9 cellular contexts compared by ENCODE assay signal in the genomic region with DNA sequence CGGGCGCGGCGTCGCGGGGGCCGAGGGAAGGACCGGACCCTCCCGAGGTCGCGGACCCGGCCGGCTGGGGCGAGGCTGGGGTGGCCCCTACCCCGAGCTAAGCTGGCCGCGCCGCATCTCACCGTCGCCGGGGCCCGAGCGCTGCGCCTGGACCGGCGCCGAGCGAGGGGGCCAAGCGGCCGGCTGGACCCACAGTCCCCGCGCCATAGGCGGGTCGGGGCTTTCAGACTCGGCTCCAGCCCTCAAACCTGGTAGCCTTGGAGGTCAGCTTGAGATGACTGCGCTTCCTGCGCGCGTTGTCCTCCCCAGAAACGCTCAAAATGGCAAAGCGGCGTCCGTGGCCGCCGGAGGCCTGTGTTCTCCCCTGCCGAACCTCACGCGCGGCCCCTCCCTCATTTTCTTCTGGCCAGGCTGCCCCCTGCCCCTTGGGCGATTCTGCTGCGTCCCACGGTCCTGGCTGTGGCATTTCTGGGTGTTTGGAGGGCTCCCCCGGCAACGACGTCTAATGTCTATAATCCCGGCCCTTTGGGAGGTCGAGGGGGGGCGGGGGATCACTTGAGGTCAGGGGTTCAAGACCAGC. TPM values are rescaled to one million over a fixed set of nuclear protein-coding genes. Genes with fewer than 3 reads are reported as not detected.
DNase-seq lines count a peak whose midpoint lies in the region; ATAC-seq and TF ChIP-seq lines count a peak whose summit lies in the region.
"Had no signal": no experiment of that assay in that cellular context is flagged by ENCODE, and none has a peak within 500 bp of the region (broad histone marks: within the 10 kb centered on the region; RNA-seq: fewer than 3 reads in every experiment).

No MANE protein-coding gene starts in this region.

- H3K4me1 ChIP-seq in BLaER1 (peaks cover 51% of the 10 kb centered on the region), PC-9 (replicated peaks; ENCODE audit: insufficient read depth) (peaks cover 28% of the 10 kb centered on the region), esophagus squamous epithelium (peaks cover 23 to 42% (median 24%) of the 10 kb centered on the region in 3 donors)

- peak overlapping the region; percentile 82 for H3K4me3 ChIP-seq in BLaER1
- H3K4me3 ChIP-seq in PC-9, result peak overlapping the region; percentile 86
- H3K4me3 ChIP-seq in esophagus squamous epithelium, result peak overlapping the region; percentile 62 to 96 (median 82)
- peak overlapping the region; percentile 72 for H3K4me3 ChIP-seq in retinal pigment epithelial cell (ENCODE audit: low read length)

- H3K36me3 ChIP-seq in BLaER1, result no peaks in the 10 kb centered on the region
- no peaks in the 10 kb centered on the region for H3K36me3 ChIP-seq in PC-9 (ENCODE audit: low read depth)
- no peaks in the 10 kb centered on the region for H3K36me3 ChIP-seq in esophagus squamous epithelium

- CTCF ChIA-PET in PC-9 (lab: Charles Lee) (interaction anchor here (0.6 kb wide), 3 partner anchors 97 to 187 kb away, joined by 3 to 6 read pairs (median 4); a partner anchor contains a TSS), GM10248 (lab: Yijun Ruan, JAX) (interaction anchor here (0.7 to 2.6 kb wide), 9 partner anchors 11 to 293 kb away, joined by 3 to 19 read pairs (median 4); a partner anchor contains a TSS)

- no CpG with 5 or more reads among the region's 58 CpGs for WGBS in esophagus squamous epithelium, 2 donors

- H3K4me2 ChIP-seq in BLaER1, result peak overlapping the region; percentile 91
- peak overlapping the region; percentile 100 for H3K4me2 ChIP-seq in PC-9
- H3K4me2 ChIP-seq: KMS-11 had no signal

- H2AFZ ChIP-seq in PC-9, result peak overlapping the region; percentile 90

- intact Hi-C loops in PC-9 (cut with micrococcal nuclease; ENCODE audit: unreplicated experiment), result no loop called here
- intact Hi-C loops in esophagus squamous epithelium (cut with DNase I), result no loop called here

- H3K27ac ChIP-seq in BLaER1, result peak overlapping the region; percentile 92
- 0 out of 2 replicates have a peak overlapping the region, but pooled peaks have one; percentile 23 for H3K27ac ChIP-seq in PC-9
- H3K27ac ChIP-seq in esophagus squamous epithelium, result peak overlapping the region; percentile 71 to 83 (median 82)
- H3K27ac ChIP-seq: KMS-11 had no signal

- TF ChIP-seq POLR2A in esophagus squamous epithelium (IDR thresholded peaks at IDR 0.05), result no peak

- TF ChIP-seq CTCF in PC-9 (conservative IDR thresholded peaks at IDR 0.05) (no peak), esophagus squamous epithelium (IDR thresholded peaks at IDR 0.05) (no peak), retinal pigment epithelial cell (conservative IDR thresholded peaks at IDR 0.05; ENCODE audit: low read depth, low read length) (no peak), GM10248 (IDR thresholded peaks at IDR 0.05; ENCODE audit: control extremely low read depth, extremely low read depth, low read depth, missing control alignments) (no peak)

- H3K9me3 ChIP-seq in BLaER1 (no peaks in the 10 kb centered on the region), PC-9 (ENCODE audit: insufficient read depth, low read depth) (no peaks in the 10 kb centered on the region), esophagus squamous epithelium (no peaks in the 10 kb centered on the region)

- H4K20me1 ChIP-seq in BLaER1, result no peaks in the 10 kb centered on the region
- no peaks in the 10 kb centered on the region for H4K20me1 ChIP-seq in PC-9 (ENCODE audit: insufficient read depth)

- ATAC-seq in GM21515 (IDR thresholded peaks at IDR 0.05; ENCODE audit: unreplicated experiment), result peak; percentile 17

- H3K9me2 ChIP-seq in PC-9 (ENCODE audit: insufficient read depth), result no peaks in the 10 kb centered on the region

- POLR2A ChIA-PET in PC-9 (lab: Charles Lee; ENCODE audit: unreplicated experiment) (interaction anchor here (0.5 to 1.0 kb wide), 8 partner anchors 20 to 114 kb away, joined by 3 to 35 read pairs (median 5); no protein-coding TSS in a partner anchor), GM10248 (lab: Yijun Ruan, JAX) (interaction anchor here (0.9 to 1.6 kb wide), 6 partner anchors 21 to 114 kb away, joined by 3 to 15 read pairs (median 5); a partner anchor contains a TSS)

- H3K27me3 ChIP-seq in BLaER1, result peaks cover 12% of the 10 kb centered on the region; the same call in 1 of the 2 replicates
- no peaks in the 10 kb centered on the region for H3K27me3 ChIP-seq in PC-9 (ENCODE audit: insufficient read depth, low read depth)
- H3K27me3 ChIP-seq in esophagus squamous epithelium, result peaks cover 0 to 46% (median 0%) of the 10 kb centered on the region in 4 donors

- H3K9ac ChIP-seq in BLaER1, result peak overlapping the region; percentile 89
- H3K9ac ChIP-seq: KMS-11 had no signal

- H3F3A ChIP-seq in PC-9 (ENCODE audit: insufficient read depth, low read depth), result peaks cover 26% of the 10 kb centered on the region; the same call in 1 of the 2 replicates

- DNase-seq in PC-9 (peak in 1 of 2 experiments; percentile 32), esophagus squamous epithelium (lab: John Stamatoyannopoulos, UW) (no peak), retinal pigment epithelial cell (ENCODE audit: low read depth) (no peak), NCI-H2196 (lab: John Stamatoyannopoulos, UW; ENCODE audit: unreplicated experiment) (no peak), CD1c-positive myeloid dendritic cell (ENCODE audit: extremely low spot score) (no peak), GM10248 (ENCODE audit: extremely low spot score) (no peak)

- TSS peak; percentile 66 for BruUV-seq in PC-9 (replicated peaks; lab: Mats Ljungman, UMichigan)

- peaks cover 45% of the 10 kb centered on the region for H3K79me2 ChIP-seq in PC-9 (ENCODE audit: low read depth)

RNA-seq across cellular contexts. Expression of a gene that starts 8.7 kb away (rescaled TPM):
- total RNA-seq in PC-9 (2021), result 0.10 TPM in 1 of 2 replicates, not detected in the other
- under 1 TPM in 1 of 4 donors, not detected in 3; 0.38 TPM for total RNA-seq in esophagus squamous epithelium

RNA-seq across cellular contexts. Expression of a gene that starts 15.7 kb away (rescaled TPM):
- 104 and 126 TPM in 2 replicates for total RNA-seq in PC-9 (2021)
- 100 to 1,000 TPM in 1 of 4 donors, 10 to 100 TPM in 3; 41.1 to 109 (median 62.4) TPM for total RNA-seq in esophagus squamous epithelium

RNA-seq across cellular contexts. Expression of a gene that starts 39.6 kb away (rescaled TPM):
- 2.3 and 2.5 TPM in 2 replicates for total RNA-seq in PC-9 (2021)
- 1 to 10 TPM in 1 of 4 donors, under 1 TPM in 2, not detected in 1; 0.82 to 3.7 (median 0.95) TPM for total RNA-seq in esophagus squamous epithelium

RNA-seq across cellular contexts. Expression of a gene that starts 41.6 kb away (rescaled TPM):
- total RNA-seq in PC-9 (2021) (0.74 and 1.5 TPM in 2 replicates), esophagus squamous epithelium (not detected)

RNA-seq across cellular contexts. Expression of a gene that starts 43.5 kb away (rescaled TPM):
- total RNA-seq in PC-9 (2021) (79.3 and 107 TPM in 2 replicates), esophagus squamous epithelium (10 to 100 TPM; 25.6 to 50.9 (median 39.4) TPM)

Comparison
In these comparisons a context has a peak if more than half of its experiments do, and no peak if none do; other contexts are left out.
1. H3K27ac ChIP-seq: peak in every context shown above with its lines; median percentile 92 in BLaER1; 82 in esophagus squamous epithelium; 23 in PC-9.